In the genomic region with DNA sequence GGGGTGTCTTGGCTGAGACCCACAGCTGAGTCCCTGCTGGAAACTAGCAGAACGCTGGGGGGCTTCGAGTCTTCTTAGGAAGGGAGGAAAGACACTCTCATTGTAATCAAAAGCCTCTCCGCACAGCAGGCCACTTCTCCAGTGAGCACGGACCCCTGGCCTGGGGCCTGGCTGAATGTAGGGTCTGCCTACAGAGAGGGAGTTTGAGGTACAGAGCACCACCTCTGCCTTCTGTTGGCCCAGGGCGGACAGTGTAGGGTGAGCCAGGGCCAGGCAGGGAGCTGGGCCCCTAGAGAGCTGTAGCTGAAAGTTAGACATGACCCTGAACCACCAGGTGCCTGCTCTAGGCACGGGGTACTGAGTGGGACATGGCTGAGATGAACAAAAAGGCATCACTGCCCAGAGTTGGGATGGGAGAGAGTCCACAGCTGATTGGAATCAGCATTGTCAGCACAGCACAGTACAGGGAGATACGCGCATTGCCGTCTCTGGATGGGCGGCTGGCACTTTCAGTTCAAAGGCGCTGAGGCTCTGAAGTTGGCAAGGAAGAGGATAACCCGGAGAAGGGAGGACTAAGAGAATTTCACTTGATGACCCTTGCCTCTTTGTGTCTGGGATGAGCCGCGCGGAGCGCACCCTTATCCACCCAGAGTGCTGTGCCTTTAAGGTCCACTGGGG, we compare ENCODE assay signal across 8 cellular contexts. TPM values are rescaled to one million over a fixed set of nuclear protein-coding genes. Genes with fewer than 3 reads are reported as not detected.
DNase-seq lines count a peak whose midpoint lies in the region; ATAC-seq and TF ChIP-seq lines count a peak whose summit lies in the region.

No MANE protein-coding gene starts in this region.

- ATAC-seq in activated naive CD8-positive, alpha-beta T cell treated with anti-CD3 and anti-CD28 coated beads, Interleukin-2, amount 10 ng/mL, durations not matched to agents 7 days and 5 days (ENCODE audit: low read depth) = peak; percentile 21
- ATAC-seq in HG03442 (IDR thresholded peaks at IDR 0.05; ENCODE audit: unreplicated experiment) = peak; percentile 83

- no peaks in the 10 kb centered on the region for H3K79me2 ChIP-seq in PC-9 (ENCODE audit: low read depth)

- H3K4me3 Mint-ChIP-seq in activated naive CD8-positive, alpha-beta T cell treated with anti-CD3 and anti-CD28 coated beads, Interleukin-2, amount 10 ng/mL, durations not matched to agents 7 days and 5 days = peak overlapping the region; percentile 13
- no peak overlapping the region for H3K4me3 Mint-ChIP-seq in activated naive CD8-positive, alpha-beta T cell treated with anti-CD3 and anti-CD28 coated beads for 36 hours
- peak overlapping the region; percentile 84 for H3K4me3 Mint-ChIP-seq in nephron progenitor cell

- BruUV-seq in PC-9 (replicated peaks; lab: Mats Ljungman, UMichigan) = no TSS peak

- POLR2A ChIA-PET in activated naive CD8-positive, alpha-beta T cell treated with anti-CD3 and anti-CD28 coated beads, Interleukin-2, amount 10 ng/mL, durations not matched to agents 7 days and 5 days (lab: Charles Lee) = no interaction called here
- POLR2A ChIA-PET in PC-9 (lab: Charles Lee; ENCODE audit: unreplicated experiment) = no interaction called here

- H3K9me2 ChIP-seq in PC-9 (ENCODE audit: insufficient read depth) = no peaks in the 10 kb centered on the region

- peaks cover 71% of the 10 kb centered on the region for H3K27me3 ChIP-seq in ectodermal cell (ENCODE audit: control insufficient read depth, insufficient read depth, low read length, poor library complexity, severe bottlenecking)
- peaks cover 62% of the 10 kb centered on the region for H3K27me3 ChIP-seq in PC-9 (ENCODE audit: insufficient read depth, low read depth)

- H3K9me3 ChIP-seq in ectodermal cell (ENCODE audit: control insufficient read depth, low read length) = no peaks in the 10 kb centered on the region
- H3K9me3 ChIP-seq in PC-9 (ENCODE audit: insufficient read depth, low read depth) = no peaks in the 10 kb centered on the region

- H3K9me3 Mint-ChIP-seq in activated naive CD8-positive, alpha-beta T cell treated with anti-CD3 and anti-CD28 coated beads, Interleukin-2, amount 10 ng/mL, durations not matched to agents 7 days and 5 days = peaks cover 4% of the 10 kb centered on the region
- peaks cover 4% of the 10 kb centered on the region for H3K9me3 Mint-ChIP-seq in activated naive CD8-positive, alpha-beta T cell treated with anti-CD3 and anti-CD28 coated beads for 36 hours
- peaks cover 19% of the 10 kb centered on the region for H3K9me3 Mint-ChIP-seq in nephron progenitor cell

- H4K20me1 ChIP-seq in PC-9 (ENCODE audit: insufficient read depth) = no peaks in the 10 kb centered on the region

- peaks cover 2% of the 10 kb centered on the region for H3K4me1 Mint-ChIP-seq in activated naive CD8-positive, alpha-beta T cell treated with anti-CD3 and anti-CD28 coated beads, Interleukin-2, amount 10 ng/mL, durations not matched to agents 7 days and 5 days
- H3K4me1 Mint-ChIP-seq in activated naive CD8-positive, alpha-beta T cell treated with anti-CD3 and anti-CD28 coated beads for 36 hours = no peaks in the 10 kb centered on the region
- peaks cover 36% of the 10 kb centered on the region for H3K4me1 Mint-ChIP-seq in nephron progenitor cell

- no peaks in the 10 kb centered on the region for H3K36me3 ChIP-seq in ectodermal cell (ENCODE audit: control insufficient read depth, insufficient read depth, low read length)
- no peaks in the 10 kb centered on the region for H3K36me3 ChIP-seq in PC-9 (ENCODE audit: low read depth)

- no peaks in the 10 kb centered on the region for H3F3A ChIP-seq in PC-9 (ENCODE audit: insufficient read depth, low read depth)

- H3K27ac ChIP-seq in ectodermal cell (ENCODE audit: insufficient read depth, low read depth, low read length, poor library complexity, severe bottlenecking) = no peak overlapping the region
- H3K27ac ChIP-seq in PC-9 = no peak overlapping the region

- intact Hi-C loops in PC-9 (cut with micrococcal nuclease; ENCODE audit: unreplicated experiment) = loop anchor here (5.0 kb wide), 1 partner anchor 272 kb away; no protein-coding TSS in a partner anchor

- no peaks in the 10 kb centered on the region for H3K4me1 ChIP-seq in ectodermal cell (ENCODE audit: control insufficient read depth, insufficient read depth, low read length)
- no peaks in the 10 kb centered on the region for H3K4me1 ChIP-seq in PC-9 (replicated peaks; ENCODE audit: insufficient read depth)

- DNase-seq in activated naive CD8-positive, alpha-beta T cell treated with anti-CD3 and anti-CD28 coated beads, Interleukin-2, amount 10 ng/mL, durations not matched to agents 7 days and 5 days = no peak
- DNase-seq in activated naive CD8-positive, alpha-beta T cell treated with anti-CD3 and anti-CD28 coated beads for 36 hours = no peak
- no peak for DNase-seq in nephron progenitor cell
- no peak for DNase-seq in stimulated activated naive CD4-positive, alpha-beta T cell (lab: John Stamatoyannopoulos, UW)
- DNase-seq in PC-9 = no peak
- DNase-seq in NCI-H2029 (lab: John Stamatoyannopoulos, UW) = no peak

- no peak overlapping the region for H2AFZ ChIP-seq in PC-9

- H3K36me3 Mint-ChIP-seq in activated naive CD8-positive, alpha-beta T cell treated with anti-CD3 and anti-CD28 coated beads, Interleukin-2, amount 10 ng/mL, durations not matched to agents 7 days and 5 days = no peaks in the 10 kb centered on the region
- no peaks in the 10 kb centered on the region for H3K36me3 Mint-ChIP-seq in activated naive CD8-positive, alpha-beta T cell treated with anti-CD3 and anti-CD28 coated beads for 36 hours
- peaks cover 6% of the 10 kb centered on the region for H3K36me3 Mint-ChIP-seq in nephron progenitor cell (ENCODE audit: low read depth)

- CTCF ChIA-PET in PC-9 (lab: Charles Lee) = no interaction called here

- peak; percentile 80 for TF ChIP-seq CTCF in nephron progenitor cell (IDR thresholded peaks at IDR 0.05)
- TF ChIP-seq CTCF in PC-9 (conservative IDR thresholded peaks at IDR 0.05) = no peak

- H3K4me2 ChIP-seq in PC-9 = no peak overlapping the region

- peak overlapping the region; percentile 53 for H3K4me3 ChIP-seq in ectodermal cell (ENCODE audit: insufficient read depth, low read depth, low read length)
- no peak overlapping the region for H3K4me3 ChIP-seq in PC-9

- H3K27me3 Mint-ChIP-seq in activated naive CD8-positive, alpha-beta T cell treated with anti-CD3 and anti-CD28 coated beads, Interleukin-2, amount 10 ng/mL, durations not matched to agents 7 days and 5 days = peaks cover 27% of the 10 kb centered on the region
- H3K27me3 Mint-ChIP-seq in activated naive CD8-positive, alpha-beta T cell treated with anti-CD3 and anti-CD28 coated beads for 36 hours = peaks cover 58% of the 10 kb centered on the region
- peaks cover 89% of the 10 kb centered on the region for H3K27me3 Mint-ChIP-seq in nephron progenitor cell (ENCODE audit: low read depth, poor library complexity)

- WGBS in ectodermal cell, 2 experiments = 35 to 36% methylated on average over 16 of the region's 16 CpGs

- H3K27ac Mint-ChIP-seq in activated naive CD8-positive, alpha-beta T cell treated with anti-CD3 and anti-CD28 coated beads, Interleukin-2, amount 10 ng/mL, durations not matched to agents 7 days and 5 days = no peak overlapping the region
- H3K27ac Mint-ChIP-seq in activated naive CD8-positive, alpha-beta T cell treated with anti-CD3 and anti-CD28 coated beads for 36 hours = no peak overlapping the region
- H3K27ac Mint-ChIP-seq in nephron progenitor cell = no peak overlapping the region

RNA-seq across cellular contexts. Expression of gene SLC25A48, which starts 0.4 kb away (rescaled TPM):
- total RNA-seq in activated naive CD8-positive, alpha-beta T cell treated with anti-CD3 and anti-CD28 coated beads, Interleukin-2, amount 10 ng/mL, durations not matched to agents 7 days and 5 days = not detected
- not detected for total RNA-seq in activated naive CD8-positive, alpha-beta T cell treated with anti-CD3 and anti-CD28 coated beads for 36 hours
- not detected for polyA plus RNA-seq in ectodermal cell (2013, experiment 1 of 4)
- 0.46 TPM for polyA plus RNA-seq in ectodermal cell (2013, experiment 2 of 4)
- 0.27 TPM for polyA plus RNA-seq in ectodermal cell (2013, experiment 3 of 4)
- polyA plus RNA-seq in ectodermal cell (2013, experiment 4 of 4) = 0.73 TPM
- total RNA-seq in PC-9 (2021) = not detected in 2 replicates
